ENCODE assay signal across 19 cellular contexts in genomic region chr5:139872052-139872766, GRCh38.
A peak's percentile ranks its signal among the peaks of the same experiment; 100 is the strongest.
DNase-seq lines count a peak whose midpoint lies in the region; ATAC-seq and TF ChIP-seq lines count a peak whose summit lies in the region.
"Had no signal": no experiment of that assay in that cellular context is flagged by ENCODE, and none has a peak within 500 bp of the region (broad histone marks: within the 10 kb centered on the region; RNA-seq: fewer than 3 reads in every experiment).

No MANE protein-coding gene starts in this region.

- H3K36me3 Mint-ChIP-seq in endodermal cell (ENCODE audit: low read depth) (peaks cover 8% of the 10 kb centered on the region), type B pancreatic cell (no peaks in the 10 kb centered on the region)
- no peaks in the 10 kb centered on the region for H3K36me3 Mint-ChIP-seq in activated CD4-positive, alpha-beta T cell treated with anti-CD3 and anti-CD28 coated beads for 36 hours (ENCODE audit: low read depth)
- H3K36me3 Mint-ChIP-seq: CD4-positive, CD25-positive, alpha-beta regulatory T cell had no signal

- no peak for TF ChIP-seq POLR2A in esophagus squamous epithelium (IDR thresholded peaks at IDR 0.05)

- H3K4me3 Mint-ChIP-seq in endodermal cell (no peak overlapping the region), type B pancreatic cell (no peak overlapping the region)
- no peak overlapping the region for H3K4me3 Mint-ChIP-seq in activated CD4-positive, alpha-beta T cell treated with anti-CD3 and anti-CD28 coated beads for 36 hours
- H3K4me3 Mint-ChIP-seq: CD4-positive, CD25-positive, alpha-beta regulatory T cell; neural crest cell had no signal

- H3K9me3 Mint-ChIP-seq in endodermal cell: peaks cover 4% of the 10 kb centered on the region
- no peaks in the 10 kb centered on the region for H3K9me3 Mint-ChIP-seq in type B pancreatic cell
- H3K9me3 Mint-ChIP-seq in activated CD4-positive, alpha-beta T cell treated with anti-CD3 and anti-CD28 coated beads for 36 hours (ENCODE audit: low read depth): peaks cover 4% of the 10 kb centered on the region

- intact Hi-C loops in esophagus squamous epithelium (cut with DNase I): no loop called here
- intact Hi-C loops in activated CD4-positive, alpha-beta T cell treated with anti-CD3 and anti-CD28 coated beads for 36 hours (cut with DNase I, micrococcal nuclease): no loop called here

- no peak for ATAC-seq in activated CD4-positive, alpha-beta T cell treated with anti-CD3 and anti-CD28 coated beads for 36 hours
- ATAC-seq: gastroesophageal sphincter, right lobe of liver had no signal

- no peaks in the 10 kb centered on the region for H3K27me3 ChIP-seq in endodermal cell (ENCODE audit: control insufficient read depth, insufficient read depth, low read length, poor library complexity, severe bottlenecking)
- no peaks in the 10 kb centered on the region for H3K27me3 ChIP-seq in esophagus squamous epithelium
- H3K27me3 ChIP-seq: gastroesophageal sphincter, right lobe of liver had no signal

- H3K4me1 ChIP-seq in endodermal cell (ENCODE audit: control insufficient read depth, insufficient read depth, low read length) (no peaks in the 10 kb centered on the region), esophagus squamous epithelium (peaks cover 0 to 11% (median 0%) of the 10 kb centered on the region in 3 donors)
- H3K4me1 ChIP-seq: gastroesophageal sphincter, right lobe of liver had no signal

- DNase-seq in NCI-H82 (lab: John Stamatoyannopoulos, UW) (peak; percentile 8), NCI-H82 treated with DMSO at 0.1 percent for 48 hours (lab: John Stamatoyannopoulos, UW; ENCODE audit: unreplicated experiment) (no peak), NCI-H69 (lab: John Stamatoyannopoulos, UW) (peak; percentile 9), endodermal cell (peak; percentile 68), type B pancreatic cell (ENCODE audit: extremely low spot score, unreplicated experiment) (no peak), esophagus squamous epithelium (lab: John Stamatoyannopoulos, UW) (no peak)
- DNase-seq in activated CD4-positive, alpha-beta T cell treated with anti-CD3 and anti-CD28 coated beads for 36 hours: no peak
- DNase-seq in stimulated activated CD4-positive, alpha-beta T cell treated with anti-CD3 and anti-CD28 coated beads, Interleukin-1b, Interleukin-23, amount 100 ng/mL, for 48 hours: no peak
- DNase-seq: amygdala; CD4-positive, CD25-positive, alpha-beta regulatory T cell; mesenchymal stem cell; NCI-H1105; NCI-H2227 treated with DMSO at 0.1 percent for 48 hours; PC-9; stimulated activated CD4-positive, alpha-beta T cell treated with anti-CD3 and anti-CD28 coated beads, Interleukin-2, amount 100 ng/mL, for 48 hours; SW 1271 had no signal

- H3K27ac ChIP-seq in endodermal cell (ENCODE audit: low read depth, low read length): no peak overlapping the region
- no peak overlapping the region for H3K27ac ChIP-seq in esophagus squamous epithelium
- H3K27ac ChIP-seq: gastroesophageal sphincter, PC-9, right lobe of liver had no signal

- H3K36me3 ChIP-seq in endodermal cell (ENCODE audit: control insufficient read depth, insufficient read depth, low read length) (no peaks in the 10 kb centered on the region), esophagus squamous epithelium (no peaks in the 10 kb centered on the region)
- H3K36me3 ChIP-seq: right lobe of liver had no signal

- POLR2A ChIA-PET in activated CD4-positive, alpha-beta T cell treated with anti-CD3 and anti-CD28 coated beads for 36 hours (lab: Charles Lee): no interaction called here

- TF ChIP-seq CTCF in endodermal cell (conservative IDR thresholded peaks at IDR 0.05) (peak; percentile 64), type B pancreatic cell (conservative IDR thresholded peaks at IDR 0.05) (peak; percentile 35), esophagus squamous epithelium (IDR thresholded peaks at IDR 0.05) (no peak)

- H3K4me3 ChIP-seq in endodermal cell (ENCODE audit: low read length) (no peak overlapping the region), esophagus squamous epithelium (no peak overlapping the region)
- H3K4me3 ChIP-seq: gastroesophageal sphincter, PC-9, right lobe of liver had no signal

- H3K27me3 Mint-ChIP-seq in endodermal cell (ENCODE audit: insufficient read depth) (peaks cover 30% of the 10 kb centered on the region), type B pancreatic cell (peaks cover 31% of the 10 kb centered on the region)
- peaks cover 2% of the 10 kb centered on the region for H3K27me3 Mint-ChIP-seq in activated CD4-positive, alpha-beta T cell treated with anti-CD3 and anti-CD28 coated beads for 36 hours

- no peak overlapping the region for H3K9ac ChIP-seq in endodermal cell (ENCODE audit: extremely low read depth, low read length, poor library complexity, severe bottlenecking)

- H3K9me3 ChIP-seq in endodermal cell (ENCODE audit: control insufficient read depth, low read length) (peaks cover 6% of the 10 kb centered on the region), esophagus squamous epithelium (no peaks in the 10 kb centered on the region)
- H3K9me3 ChIP-seq: gastroesophageal sphincter, right lobe of liver had no signal

- 77 to 92% methylated on average over 5 to 8 of the region's 9 CpGs for WGBS in endodermal cell (ENCODE audit: insufficient coverage in 1 of 2, insufficient read length in 1 of 2), 2 experiments
- WGBS in esophagus squamous epithelium, 2 donors: 62 to 90% methylated on average over 4 of the region's 9 CpGs

- CTCF ChIA-PET in activated CD4-positive, alpha-beta T cell treated with anti-CD3 and anti-CD28 coated beads for 36 hours (lab: Charles Lee): interaction anchor here (0.7 to 1.5 kb wide), 5 partner anchors 9 to 97 kb away, joined by 3 to 7 read pairs (median 4); no protein-coding TSS in a partner anchor

- H3K27ac Mint-ChIP-seq in endodermal cell (no peak overlapping the region), type B pancreatic cell (no peak overlapping the region)
- H3K27ac Mint-ChIP-seq in activated CD4-positive, alpha-beta T cell treated with anti-CD3 and anti-CD28 coated beads for 36 hours: no peak overlapping the region
- H3K27ac Mint-ChIP-seq: CD4-positive, CD25-positive, alpha-beta regulatory T cell had no signal

- no peaks in the 10 kb centered on the region for H3K4me1 Mint-ChIP-seq in endodermal cell
- no peaks in the 10 kb centered on the region for H3K4me1 Mint-ChIP-seq in type B pancreatic cell (ENCODE audit: unreplicated experiment)
- H3K4me1 Mint-ChIP-seq in activated CD4-positive, alpha-beta T cell treated with anti-CD3 and anti-CD28 coated beads for 36 hours: peaks cover 3% of the 10 kb centered on the region
- H3K4me1 Mint-ChIP-seq: CD4-positive, CD25-positive, alpha-beta regulatory T cell; neural crest cell had no signal

Comparison
In these comparisons a context has a peak if more than half of its experiments do, and no peak if none do; other contexts are left out.
1. DNase-seq: peak in NCI-H82 (single experiment), NCI-H69 (single experiment) and endodermal cell (single experiment); none in NCI-H82 treated with DMSO at 0.1 percent for 48 hours (single experiment), type B pancreatic cell (single experiment), esophagus squamous epithelium (single experiment), activated CD4-positive, alpha-beta T cell treated with anti-CD3 and anti-CD28 coated beads for 36 hours (single experiment) and stimulated activated CD4-positive, alpha-beta T cell treated with anti-CD3 and anti-CD28 coated beads, Interleukin-1b, Interleukin-23, amount 100 ng/mL, for 48 hours (single experiment).
2. CTCF ChIP-seq: peak in endodermal cell (single experiment) and type B pancreatic cell (single experiment); none in esophagus squamous epithelium (0 of 6).